Comparison of ENCODE assay signal across 9 cellular contexts in the genomic region with DNA sequence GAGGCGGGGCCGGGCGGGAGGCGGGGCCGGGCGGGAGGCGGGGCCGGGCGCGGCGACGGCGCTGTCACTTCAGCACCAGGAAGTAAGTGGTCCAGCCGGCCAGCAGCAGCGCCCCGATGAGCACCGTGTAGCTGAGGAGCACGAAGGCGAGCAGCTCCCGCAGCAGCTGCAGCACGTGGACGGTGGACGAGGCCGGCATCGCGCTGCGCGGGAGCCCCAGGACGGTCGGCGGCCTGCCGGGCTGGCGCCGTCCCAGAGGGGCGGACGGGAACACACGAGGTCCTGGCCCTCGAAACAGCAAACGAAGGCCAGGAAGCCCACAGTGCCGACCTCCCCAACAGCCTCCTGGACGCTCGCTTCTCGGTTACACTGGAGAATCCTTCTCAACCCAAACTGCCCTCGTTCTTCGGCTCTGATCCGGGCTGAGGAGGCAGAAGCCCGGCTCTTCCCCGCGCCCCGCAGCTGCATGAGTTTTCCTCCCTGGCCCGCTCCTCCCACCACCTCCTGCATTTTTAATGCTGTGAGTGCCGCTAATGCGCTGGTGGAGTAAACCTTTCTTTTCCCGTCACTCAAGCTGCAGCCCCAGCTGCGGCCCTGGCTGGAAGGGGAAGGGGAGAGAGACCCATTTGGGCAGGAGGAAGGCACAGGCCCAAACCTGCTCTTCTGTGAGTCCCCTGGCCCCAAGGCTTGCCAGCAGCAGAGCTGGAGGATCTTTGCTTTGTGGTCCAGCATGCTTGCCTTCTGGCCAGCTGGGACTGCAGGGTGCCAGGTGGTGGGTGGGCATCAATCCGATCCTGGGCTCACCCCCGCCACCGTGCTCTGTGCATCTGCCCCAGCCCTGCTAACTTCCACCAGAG. TPM values are rescaled to one million over a fixed set of nuclear protein-coding genes. Genes with fewer than 3 reads are reported as not detected.
DNase-seq lines count a peak whose midpoint lies in the region; ATAC-seq and TF ChIP-seq lines count a peak whose summit lies in the region.
"Had no signal": no experiment of that assay in that cellular context is flagged by ENCODE, and none has a peak within 500 bp of the region (broad histone marks: within the 10 kb centered on the region; RNA-seq: fewer than 3 reads in every experiment).

No MANE protein-coding gene starts in this region.

- peaks cover 26 to 57% (median 49%) of the 10 kb centered on the region in 11 experiments; a peak in 20 of 22 replicates for H4K20me1 ChIP-seq in BLaER1 treated with 17β-estradiol and CSF1 and Interleukin-3, amounts not matched to agents 10 nM and 100 nM

- no peak for ATAC-seq in left colon

- peaks cover 11% of the 10 kb centered on the region for H3K27me3 Mint-ChIP-seq in brain

- H3K9me3 Mint-ChIP-seq in brain: no peaks in the 10 kb centered on the region

- H3K9me3 ChIP-seq in BLaER1 treated with 17β-estradiol and CSF1 and Interleukin-3, amounts not matched to agents 10 nM and 100 nM (replicated peaks in 1 of 11): no peaks in the 10 kb centered on the region
- no peaks in the 10 kb centered on the region for H3K9me3 ChIP-seq in muscle layer of duodenum (ENCODE audit: control insufficient read depth in 1 of 2, low read length in 2 of 2)

- H3K9ac ChIP-seq in BLaER1 treated with 17β-estradiol and CSF1 and Interleukin-3, amounts not matched to agents 10 nM and 100 nM: peak overlapping the region in 4 of 11 experiments; percentile 28 to 72 (median 50); a peak in 6 of 22 replicates

- no peaks in the 10 kb centered on the region for H3K27me3 ChIP-seq in BLaER1 treated with 17β-estradiol and CSF1 and Interleukin-3, amounts not matched to agents 10 nM and 100 nM
- H3K27me3 ChIP-seq in muscle layer of duodenum (ENCODE audit: low read depth, low read length): no peaks in the 10 kb centered on the region

- DNase-seq in HFF-Myc (ENCODE audit: extremely low read depth, low read depth): no peak
- no peak for DNase-seq in NK-92 (lab: John Stamatoyannopoulos, UW; ENCODE audit: unreplicated experiment)
- DNase-seq in left colon: no peak
- no peak for DNase-seq in NCI-H2081 treated with DMSO at 0.1 percent for 48 hours (lab: John Stamatoyannopoulos, UW)
- no peak for DNase-seq in epidermal melanocyte (ENCODE audit: insufficient read length, low spot score)

- TF ChIP-seq CTCF in HFF-Myc (IDR thresholded peaks at IDR 0.05; ENCODE audit: low read depth, low read length, missing control alignments) (no peak), brain (conservative IDR thresholded peaks at IDR 0.05) (no peak)

- H3K36me3 Mint-ChIP-seq in brain: peaks cover 30% of the 10 kb centered on the region

- H3K27ac ChIP-seq in BLaER1 treated with 17β-estradiol and CSF1 and Interleukin-3, amounts not matched to agents 10 nM and 100 nM: peak overlapping the region in 3 of 11 experiments; percentile 27 to 54 (median 47); a peak in 5 of 22 replicates
- H3K27ac ChIP-seq in muscle layer of duodenum (ENCODE audit: low read length): no peak overlapping the region

- H3K4me1 ChIP-seq in BLaER1 treated with 17β-estradiol and CSF1 and Interleukin-3, amounts not matched to agents 10 nM and 100 nM: peaks cover 42 to 52% (median 48%) of the 10 kb centered on the region in 10 experiments
- H3K4me1 ChIP-seq in muscle layer of duodenum (ENCODE audit: control insufficient read depth in 1 of 2, insufficient read depth in 2 of 2, low read length in 2 of 2): peaks cover 14 to 29% of the 10 kb centered on the region in 2 donors

- peak overlapping the region; percentile 79 to 99 (median 92) for H3K4me3 Mint-ChIP-seq in brain

- H3K36me3 ChIP-seq in BLaER1 treated with 17β-estradiol and CSF1 and Interleukin-3, amounts not matched to agents 10 nM and 100 nM: peaks cover 42 to 57% (median 50%) of the 10 kb centered on the region in 11 experiments
- H3K36me3 ChIP-seq in muscle layer of duodenum (ENCODE audit: control insufficient read depth in 1 of 2, insufficient read depth in 2 of 2, low read length in 2 of 2): peaks cover 21 to 42% of the 10 kb centered on the region in 2 donors

- H3K27ac Mint-ChIP-seq in brain: peak overlapping the region in 4 of 5 experiments; percentile 58 to 99 (median 72)

- H3K4me1 Mint-ChIP-seq in brain: peaks cover 46% of the 10 kb centered on the region

- intact Hi-C loops in left colon (cut with DNase I, micrococcal nuclease): no loop called here

- H3K4me3 ChIP-seq in BLaER1 treated with 17β-estradiol and CSF1 and Interleukin-3, amounts not matched to agents 10 nM and 100 nM: peak overlapping the region; percentile 32 to 60 (median 50); a peak in 19 of 20 replicates
- H3K4me3 ChIP-seq in HFF-Myc (replicated peaks; ENCODE audit: low read depth, low read length) (peak overlapping the region; percentile 38), muscle layer of duodenum (ENCODE audit: low read depth in 1 of 2, low read length in 2 of 2) (peak overlapping the region; percentile 16 to 65)

- H3K4me2 ChIP-seq in BLaER1 treated with 17β-estradiol and CSF1 and Interleukin-3, amounts not matched to agents 10 nM and 100 nM: peak overlapping the region; percentile 88 to 100 (median 94)

RNA-seq across cellular contexts. Expression of a gene that starts 0.7 kb away (rescaled TPM):
- 76.7 TPM for polyA plus RNA-seq in brain (ENCODE audit: insufficient read depth, low read depth, low replicate concordance)
- 10 to 100 TPM; 44.1 to 45.4 TPM for total RNA-seq in left colon

RNA-seq across cellular contexts. Expression of a gene that starts 23.1 kb away (rescaled TPM):
- 1.3 TPM for polyA plus RNA-seq in brain (ENCODE audit: insufficient read depth, low read depth, low replicate concordance)
- under 1 TPM; 0.43 to 0.98 TPM for total RNA-seq in left colon

RNA-seq across cellular contexts. Expression of a gene that starts 39.7 kb away (rescaled TPM):
- 13.2 TPM for polyA plus RNA-seq in brain (ENCODE audit: insufficient read depth, low read depth, low replicate concordance)
- 10 to 100 TPM; 20.5 to 21.4 TPM for total RNA-seq in left colon

RNA-seq across cellular contexts. Expression of a gene that starts 43.7 kb away (rescaled TPM):
- polyA plus RNA-seq in brain (ENCODE audit: insufficient read depth, low read depth, low replicate concordance): 1.7 TPM
- under 1 TPM; 0.24 to 0.59 TPM for total RNA-seq in left colon
- total RNA-seq: M059J had no signal

RNA-seq across cellular contexts. Expression of a gene that starts 52.6 kb away (rescaled TPM):
- polyA plus RNA-seq in brain (ENCODE audit: insufficient read depth, low read depth, low replicate concordance): not detected
- total RNA-seq in left colon: not detected
- total RNA-seq: M059J had no signal
